ENCODE assay signal across 8 cellular contexts in the genomic region with DNA sequence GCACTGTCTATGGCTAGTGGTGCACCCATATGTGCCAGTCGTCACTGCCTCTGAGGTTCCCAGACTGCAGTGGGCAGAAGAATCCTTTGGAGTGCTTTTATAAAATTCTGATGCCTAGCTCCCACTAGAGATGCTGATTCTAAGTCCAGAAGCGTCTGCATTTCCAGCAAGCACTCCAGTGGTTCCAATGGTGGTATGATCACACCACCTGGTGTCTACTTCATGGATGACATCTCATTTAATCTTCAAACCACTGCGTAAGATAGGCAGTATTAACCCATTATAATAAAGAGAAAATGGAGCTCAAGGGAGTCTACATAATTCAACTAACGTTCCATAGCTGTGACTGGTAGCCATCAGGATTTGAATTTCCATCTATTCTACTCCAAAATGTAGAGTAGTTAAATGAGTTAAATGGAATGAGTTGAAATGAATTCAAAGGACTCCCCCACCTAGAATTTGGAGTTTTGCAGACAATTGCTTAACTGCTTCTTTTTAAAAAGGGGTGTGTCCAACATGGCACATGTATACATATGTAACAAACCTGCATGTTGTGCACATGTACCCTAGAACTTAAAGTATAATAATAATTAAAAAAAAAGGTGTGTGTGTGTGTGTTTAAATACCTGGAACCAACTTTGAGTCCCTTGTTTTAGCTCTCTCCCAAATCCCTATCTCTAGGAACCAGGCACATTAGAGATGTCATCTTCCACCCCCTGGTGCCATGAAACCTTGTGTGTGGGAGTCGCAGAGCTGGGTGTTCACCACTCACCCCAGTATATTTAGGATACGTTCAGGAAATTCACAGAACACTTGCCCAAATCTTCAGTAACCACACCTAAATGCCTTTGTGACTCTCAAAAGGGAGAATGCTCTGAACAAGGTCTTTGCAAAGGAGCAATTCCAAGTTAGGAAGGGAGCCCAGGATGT. TPM values are rescaled to one million over a fixed set of nuclear protein-coding genes. Genes with fewer than 3 reads are reported as not detected.
DNase-seq lines count a peak whose midpoint lies in the region; ATAC-seq and TF ChIP-seq lines count a peak whose summit lies in the region.

No MANE protein-coding gene starts in this region.

- H3K27me3 Mint-ChIP-seq in activated CD4-positive, alpha-beta memory T cell treated with anti-CD3 and anti-CD28 coated beads, Interleukin-2, amount 10 ng/mL, durations not matched to agents 7 days and 5 days, result peaks cover 47% of the 10 kb centered on the region

- CTCF ChIA-PET in activated CD4-positive, alpha-beta memory T cell treated with anti-CD3 and anti-CD28 coated beads, Interleukin-2, amount 10 ng/mL, durations not matched to agents 7 days and 5 days (lab: Charles Lee), result interaction anchor here (0.5 to 4.2 kb wide), 22 partner anchors 9 to 215 kb away, joined by 3 to 32 read pairs (median 3); a partner anchor contains a TSS

- H3K9me3 ChIP-seq in hepatocyte (ENCODE audit: low read depth) (no peaks in the 10 kb centered on the region), testis (no peaks in the 10 kb centered on the region)

- H3K79me2 ChIP-seq in hepatocyte, result peaks cover 3% of the 10 kb centered on the region

- H2AFZ ChIP-seq in hepatocyte, result no peak overlapping the region

- TF ChIP-seq CTCF in AG09309 (IDR thresholded peaks at IDR 0.05; ENCODE audit: control insufficient read depth, insufficient read depth, low read depth, low read length, missing control alignments), result peak; percentile 64
- peak; percentile 53 for TF ChIP-seq CTCF in hepatocyte (IDR thresholded peaks at IDR 0.05; ENCODE audit: poor library complexity)
- peak; percentile 36 to 69 (median 59) for TF ChIP-seq CTCF in testis (IDR thresholded peaks at IDR 0.05)

- H3K9me3 Mint-ChIP-seq in activated CD4-positive, alpha-beta memory T cell treated with anti-CD3 and anti-CD28 coated beads, Interleukin-2, amount 10 ng/mL, durations not matched to agents 7 days and 5 days, result peaks cover 4% of the 10 kb centered on the region

- peaks cover 4% of the 10 kb centered on the region for H3K36me3 Mint-ChIP-seq in activated CD4-positive, alpha-beta memory T cell treated with anti-CD3 and anti-CD28 coated beads, Interleukin-2, amount 10 ng/mL, durations not matched to agents 7 days and 5 days (ENCODE audit: low read depth)

- WGBS in hepatocyte (ENCODE audit: low lambda C conversion rate, missing lambda C conversion rate), result 57% methylated on average over 6 of the region's 6 CpGs
- 62 to 63% methylated on average over 6 of the region's 6 CpGs for WGBS in testis, 2 donors

- no peak overlapping the region for H3K27ac ChIP-seq in hepatocyte
- H3K27ac ChIP-seq in testis, result no peak overlapping the region

- H3K27ac Mint-ChIP-seq in activated CD4-positive, alpha-beta memory T cell treated with anti-CD3 and anti-CD28 coated beads, Interleukin-2, amount 10 ng/mL, durations not matched to agents 7 days and 5 days, result no peak overlapping the region

- H3K4me3 Mint-ChIP-seq in activated CD4-positive, alpha-beta memory T cell treated with anti-CD3 and anti-CD28 coated beads, Interleukin-2, amount 10 ng/mL, durations not matched to agents 7 days and 5 days, result no peak overlapping the region

- POLR2A ChIA-PET in activated CD4-positive, alpha-beta memory T cell treated with anti-CD3 and anti-CD28 coated beads, Interleukin-2, amount 10 ng/mL, durations not matched to agents 7 days and 5 days (lab: Charles Lee), result interaction anchor here (1.6 kb wide), 1 partner anchor 76 kb away, joined by 3 read pairs; no protein-coding TSS in a partner anchor

- H3K9me2 ChIP-seq in hepatocyte (replicated peaks; ENCODE audit: insufficient read depth), result no peaks in the 10 kb centered on the region

- H3K4me1 ChIP-seq in hepatocyte (ENCODE audit: insufficient read depth) (no peaks in the 10 kb centered on the region), testis (no peaks in the 10 kb centered on the region)

- intact Hi-C loops in testis (cut with DNase I; ENCODE audit: low total_unique reads), result loop anchor here (5.0 kb wide), 1 partner anchor 81 kb away; no protein-coding TSS in a partner anchor

- TF ChIP-seq POLR2A in testis (IDR thresholded peaks at IDR 0.05), result no peak

- peaks cover 2% of the 10 kb centered on the region for H3K4me1 Mint-ChIP-seq in activated CD4-positive, alpha-beta memory T cell treated with anti-CD3 and anti-CD28 coated beads, Interleukin-2, amount 10 ng/mL, durations not matched to agents 7 days and 5 days

- H3K4me3 ChIP-seq in AG09309 (ENCODE audit: control insufficient read depth, low read depth, low read length) (no peak overlapping the region), hepatocyte (no peak overlapping the region), testis (no peak overlapping the region)

- ATAC-seq in HG03045 (IDR thresholded peaks at IDR 0.05; ENCODE audit: unreplicated experiment) (no peak), HG03565 (IDR thresholded peaks at IDR 0.05; ENCODE audit: unreplicated experiment) (no peak)

- no peaks in the 10 kb centered on the region for H4K20me1 ChIP-seq in hepatocyte (ENCODE audit: insufficient read depth, poor library complexity, severe bottlenecking)

- H3K36me3 ChIP-seq in hepatocyte (replicated peaks; ENCODE audit: insufficient read depth, low read depth) (no peaks in the 10 kb centered on the region), testis (ENCODE audit: low read depth, missing control alignments) (no peaks in the 10 kb centered on the region)

- H3K27me3 ChIP-seq in hepatocyte (no peaks in the 10 kb centered on the region), testis (no peaks in the 10 kb centered on the region)

- H3K4me2 ChIP-seq in hepatocyte, result no peak overlapping the region

- no peak for DNase-seq in AG09309 (ENCODE audit: low read depth)
- DNase-seq in GDM1 (lab: John Stamatoyannopoulos, UW), result peak; percentile 26
- peak; percentile 41 for DNase-seq in MV-4-11 (lab: John Stamatoyannopoulos, UW)
- peak; percentile 22 for DNase-seq in activated CD4-positive, alpha-beta memory T cell treated with anti-CD3 and anti-CD28 coated beads, Interleukin-2, amount 10 ng/mL, durations not matched to agents 7 days and 5 days
- DNase-seq in hepatocyte (ENCODE audit: low spot score), result peak; percentile 65
- DNase-seq in testis, result peak; percentile 31

RNA-seq across cellular contexts. Expression of a gene that starts 14.1 kb away (rescaled TPM):
- total RNA-seq in activated CD4-positive, alpha-beta memory T cell treated with anti-CD3 and anti-CD28 coated beads, Interleukin-2, amount 10 ng/mL, durations not matched to agents 7 days and 5 days, result under 1 TPM; 0.05 to 0.18 TPM
- total RNA-seq in hepatocyte, result 52.1 and 63.3 TPM in 2 replicates
- 27.8 and 29.9 TPM in 2 replicates for polyA plus RNA-seq in hepatocyte
- 10 to 100 TPM; 14.1 to 22.1 TPM for total RNA-seq in testis
- polyA plus RNA-seq in testis (ENCODE audit: insufficient read depth, low read depth, low replicate concordance), result 11.9 TPM

RNA-seq across cellular contexts. Expression of a gene that starts 40.6 kb away (rescaled TPM):
- total RNA-seq in activated CD4-positive, alpha-beta memory T cell treated with anti-CD3 and anti-CD28 coated beads, Interleukin-2, amount 10 ng/mL, durations not matched to agents 7 days and 5 days, result not detected
- total RNA-seq in hepatocyte (12.1 and 17.4 TPM in 2 replicates), testis (10 to 100 TPM; 17.5 to 23.5 TPM)
- polyA plus RNA-seq in hepatocyte (7.7 and 8.9 TPM in 2 replicates), testis (ENCODE audit: insufficient read depth, low read depth, low replicate concordance) (9.1 TPM)

Comparison
In these comparisons a context has a peak if more than half of its experiments do, and no peak if none do; other contexts are left out.
1. RNA of a gene that starts 14.1 kb away (total RNA-seq): 52.1 to 63.3 TPM in hepatocyte and 14.1 to 22.1 TPM in testis; 0.05 to 0.18 TPM in activated CD4-positive, alpha-beta memory T cell treated with anti-CD3 and anti-CD28 coated beads, Interleukin-2, amount 10 ng/mL, durations not matched to agents 7 days and 5 days; every median in the first group is over 10 times any median in the second.
2. RNA of a gene that starts 40.6 kb away (total RNA-seq): 17.5 to 23.5 TPM in testis and 12.1 to 17.4 TPM in hepatocyte; not detected in activated CD4-positive, alpha-beta memory T cell treated with anti-CD3 and anti-CD28 coated beads, Interleukin-2, amount 10 ng/mL, durations not matched to agents 7 days and 5 days; every median in the first group is over 10 times any median in the second.
3. Peak in every context shown above with its lines, with median percentiles within 50 percentile points of each other: CTCF ChIP-seq.